Comparison of ENCODE assay signal across 19 cellular contexts in genomic region chr2:15363734-15364133, GRCh38.
"Had no signal": no experiment of that assay in that cellular context is flagged by ENCODE, and none has a peak within 500 bp of the region (broad histone marks: within the 10 kb centered on the region; RNA-seq: fewer than 3 reads in every experiment).

No MANE protein-coding gene starts in this region.

- H3K27ac Mint-ChIP-seq: natural killer cell had no signal

- H3K36me3 Mint-ChIP-seq: natural killer cell had no signal

- H3K27me3 ChIP-seq: esophagus squamous epithelium, gastroesophageal sphincter, right atrium auricular region, sigmoid colon, thyroid gland, upper lobe of left lung, uterus had no signal

- H3K36me3 ChIP-seq: uterus had no signal

- H3K9me3 ChIP-seq: esophagus squamous epithelium, gastroesophageal sphincter, mucosa of descending colon, right atrium auricular region, sigmoid colon, thyroid gland, upper lobe of left lung, uterus had no signal

- H3K4me3 Mint-ChIP-seq: natural killer cell, neural crest cell had no signal

- H3K4me1 ChIP-seq: esophagus squamous epithelium, right atrium auricular region, sigmoid colon, thyroid gland, upper lobe of left lung, uterus had no signal

- H3K27ac ChIP-seq: coronary artery, esophagus squamous epithelium, gastroesophageal sphincter, right atrium auricular region, sigmoid colon, skin epidermis, thyroid gland, upper lobe of left lung, uterus had no signal

- H3K9me3 Mint-ChIP-seq: natural killer cell, neural crest cell had no signal

- H3K4me1 Mint-ChIP-seq: natural killer cell, neural crest cell had no signal

- DNase-seq: effector memory CD4-positive, alpha-beta T cell; esophagus squamous epithelium; glutamatergic neuron; islet precursor cell; mucosa of descending colon; natural killer cell; sigmoid colon; stimulated activated CD4-positive, alpha-beta T cell treated with anti-CD3 and anti-CD28 coated beads, Interleukin-2, amount 100 ng/mL, for 24 hours; stimulated activated CD4-positive, alpha-beta T cell treated with anti-CD3 and anti-CD28 coated beads, Interleukin-4, amount 100 ng/mL, for 4 hours; stimulated activated naive CD4-positive, alpha-beta T cell treated with Interleukin-2 at 50 U/mL for 16 hours; thyroid gland; upper lobe of left lung; uterus had no signal

- ATAC-seq: gastroesophageal sphincter, left lobe of liver, mucosa of descending colon, natural killer cell had no signal

- H3K4me3 ChIP-seq: coronary artery, esophagus squamous epithelium, gastroesophageal sphincter, mucosa of descending colon, right atrium auricular region, sigmoid colon, skin epidermis, thyroid gland, upper lobe of left lung, uterus had no signal
